Comparison of ENCODE assay signal across 15 cellular contexts in the genomic region with DNA sequence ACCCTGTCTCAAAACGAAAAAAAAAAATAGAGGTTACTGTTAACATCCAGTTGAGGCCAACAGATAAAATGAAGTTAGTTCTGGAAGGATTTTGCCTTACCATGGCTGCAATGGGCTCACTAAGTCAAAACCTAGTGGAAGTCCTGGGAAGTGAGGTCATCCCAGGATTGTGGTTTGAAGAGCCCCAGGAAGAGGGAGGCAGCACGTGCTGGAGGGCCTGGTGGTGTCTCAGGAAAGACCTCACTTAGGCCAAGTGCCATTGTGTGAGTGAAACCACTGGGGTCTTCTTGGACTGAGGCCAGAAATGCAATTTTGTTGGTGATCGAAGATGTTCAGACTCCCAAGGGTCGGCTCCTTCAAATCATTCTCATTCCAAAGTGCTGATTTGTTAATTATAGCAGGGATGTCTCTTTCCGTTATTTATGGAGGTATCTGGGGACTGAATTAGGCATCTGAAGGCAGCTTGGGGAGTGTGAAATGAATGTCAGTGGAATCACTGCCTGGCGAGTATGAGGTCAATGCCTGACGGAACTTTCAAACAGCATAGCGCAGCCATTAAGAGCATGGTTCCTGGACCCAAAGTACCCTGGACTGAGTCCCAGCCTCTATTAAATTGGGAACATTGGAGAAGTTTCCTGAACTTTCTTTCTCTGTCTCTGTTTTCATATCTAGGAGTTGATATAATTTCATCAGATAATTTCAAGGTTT.
DNase-seq lines count a peak whose midpoint lies in the region; ATAC-seq, FAIRE-seq and TF ChIP-seq lines count a peak whose summit lies in the region.
"Had no signal": no experiment of that assay in that cellular context is flagged by ENCODE, and none has a peak within 500 bp of the region (broad histone marks: within the 10 kb centered on the region; RNA-seq: fewer than 3 reads in every experiment).

No MANE protein-coding gene starts in this region.

- H3K27ac ChIP-seq in HL-60 (replicated peaks) = peak overlapping the region; percentile 76
- H3K27ac ChIP-seq in colonic mucosa = peak overlapping the region; percentile 69
- H3K27ac ChIP-seq in lower lobe of right lung = peak overlapping the region; percentile 68
- peak overlapping the region; percentile 31 to 75 for H3K27ac ChIP-seq in testis
- no peak overlapping the region for H3K27ac ChIP-seq in OCI-LY7 (ENCODE audit: low read depth, low read length, poor library complexity, severe bottlenecking)
- H3K27ac ChIP-seq: SK-N-MC had no signal

- TF ChIP-seq POLR2A in testis (IDR thresholded peaks at IDR 0.05) = no peak

- H2AFZ ChIP-seq in OCI-LY7 (ENCODE audit: low read length) = no peak overlapping the region

- TF ChIP-seq CTCF in HL-60 (IDR thresholded peaks at IDR 0.05; ENCODE audit: insufficient read depth, low read length) (no peak), colonic mucosa (IDR thresholded peaks at IDR 0.05) (no peak), lower lobe of right lung (IDR thresholded peaks at IDR 0.05) (no peak), testis (IDR thresholded peaks at IDR 0.05) (no peak), OCI-LY7 (conservative IDR thresholded peaks at IDR 0.05; ENCODE audit: low read length) (no peak), D721Med (IDR thresholded peaks at IDR 0.05; ENCODE audit: insufficient read depth, missing control alignments) (no peak)

- H3K9ac ChIP-seq in colonic mucosa (ENCODE audit: low read depth in 2 of 2, low read length in 2 of 2) = no peak overlapping the region

- H3K9me3 ChIP-seq in colonic mucosa (no peaks in the 10 kb centered on the region), lower lobe of right lung (no peaks in the 10 kb centered on the region), testis (no peaks in the 10 kb centered on the region), OCI-LY7 (ENCODE audit: low read length) (no peaks in the 10 kb centered on the region)

- no peaks in the 10 kb centered on the region for H3K36me3 ChIP-seq in colonic mucosa
- no peaks in the 10 kb centered on the region for H3K36me3 ChIP-seq in lower lobe of right lung
- no peaks in the 10 kb centered on the region for H3K36me3 ChIP-seq in testis (ENCODE audit: low read depth, missing control alignments)
- H3K36me3 ChIP-seq in OCI-LY7 (ENCODE audit: insufficient read depth, low read length) = no peaks in the 10 kb centered on the region

- no peak for ATAC-seq in lower lobe of right lung
- ATAC-seq in GM19023 (IDR thresholded peaks at IDR 0.05; ENCODE audit: unreplicated experiment) = no peak

- FAIRE-seq in D721Med (lab: Jason Lieb, UNC) = no peak

- intact Hi-C loops in colonic mucosa (cut with DNase I) = no loop called here
- intact Hi-C loops in lower lobe of right lung (cut with DNase I) = no loop called here
- intact Hi-C loops in testis (cut with DNase I; ENCODE audit: low total_unique reads) = no loop called here
- intact Hi-C loops in OCI-LY7 (cut with micrococcal nuclease; ENCODE audit: unreplicated experiment) = no loop called here

- BruUV-seq in OCI-LY7 (replicated peaks; lab: Mats Ljungman, UMichigan) = no TSS peak

- POLR2A ChIA-PET in OCI-LY7 (lab: Charles Lee) = no interaction called here

- no peaks in the 10 kb centered on the region for H3K79me2 ChIP-seq in OCI-LY7 (ENCODE audit: insufficient read depth, low read depth, low read length)

- no peaks in the 10 kb centered on the region for H3K4me1 ChIP-seq in colonic mucosa
- peaks cover 67% of the 10 kb centered on the region for H3K4me1 ChIP-seq in lower lobe of right lung
- peaks cover 33% of the 10 kb centered on the region for H3K4me1 ChIP-seq in testis
- H3K4me1 ChIP-seq in OCI-LY7 (ENCODE audit: insufficient read depth, low read length, poor library complexity, severe bottlenecking) = no peaks in the 10 kb centered on the region

- H3K4me3 ChIP-seq in HL-60 (replicated peaks; ENCODE audit: insufficient read depth, low read length) = no peak overlapping the region
- no peak overlapping the region for H3K4me3 ChIP-seq in colonic mucosa
- H3K4me3 ChIP-seq in lower lobe of right lung = no peak overlapping the region
- no peak overlapping the region for H3K4me3 ChIP-seq in testis
- H3K4me3 ChIP-seq in OCI-LY7 (ENCODE audit: low read depth, low read length, poor library complexity, severe bottlenecking) = no peak overlapping the region
- H3K4me3 ChIP-seq: SK-N-MC had no signal

- CTCF ChIA-PET in OCI-LY7 (lab: Charles Lee; ENCODE audit: unreplicated experiment) = no interaction called here

- H3K4me2 ChIP-seq in OCI-LY7 (ENCODE audit: low read length) = no peak overlapping the region

- no peaks in the 10 kb centered on the region for H3K9me2 ChIP-seq in OCI-LY7 (ENCODE audit: insufficient read depth, low read length)

- DNase-seq in HL-60 (ENCODE audit: low read depth in 1 of 2, low spot score in 1 of 2) (no peak), colonic mucosa (no peak), lower lobe of right lung (no peak), testis (no peak), OCI-LY7 (ENCODE audit: low spot score) (no peak), D721Med (ENCODE audit: insufficient read length, low spot score) (no peak), DMS153 treated with DMSO at 0.1 percent for 48 hours (lab: John Stamatoyannopoulos, UW; ENCODE audit: unreplicated experiment) (no peak)
- DNase-seq: activated effector memory CD4-positive, alpha-beta T cell treated with Interleukin-2 at 50 U/mL for 16 hours; effector CD4-positive, alpha-beta T cell; MM.1S; NCI-H510A; nephron progenitor cell; stimulated activated CD4-positive, alpha-beta T cell treated with anti-CD3 and anti-CD28 coated beads, Interleukin-4, amount 100 ng/mL, for 24 hours had no signal

- 53 to 60% methylated on average over 8 of the region's 8 CpGs for WGBS in testis, 2 donors

- no peaks in the 10 kb centered on the region for H4K20me1 ChIP-seq in OCI-LY7 (ENCODE audit: insufficient read depth, low read length)

- no peaks in the 10 kb centered on the region for H3K27me3 ChIP-seq in HL-60 (ENCODE audit: insufficient read depth, poor library complexity, severe bottlenecking)
- no peaks in the 10 kb centered on the region for H3K27me3 ChIP-seq in colonic mucosa
- H3K27me3 ChIP-seq in lower lobe of right lung (ENCODE audit: low read depth) = no peaks in the 10 kb centered on the region
- H3K27me3 ChIP-seq in testis = no peaks in the 10 kb centered on the region
